Comparison of ENCODE assay signal across 8 cellular contexts in the genomic region with DNA sequence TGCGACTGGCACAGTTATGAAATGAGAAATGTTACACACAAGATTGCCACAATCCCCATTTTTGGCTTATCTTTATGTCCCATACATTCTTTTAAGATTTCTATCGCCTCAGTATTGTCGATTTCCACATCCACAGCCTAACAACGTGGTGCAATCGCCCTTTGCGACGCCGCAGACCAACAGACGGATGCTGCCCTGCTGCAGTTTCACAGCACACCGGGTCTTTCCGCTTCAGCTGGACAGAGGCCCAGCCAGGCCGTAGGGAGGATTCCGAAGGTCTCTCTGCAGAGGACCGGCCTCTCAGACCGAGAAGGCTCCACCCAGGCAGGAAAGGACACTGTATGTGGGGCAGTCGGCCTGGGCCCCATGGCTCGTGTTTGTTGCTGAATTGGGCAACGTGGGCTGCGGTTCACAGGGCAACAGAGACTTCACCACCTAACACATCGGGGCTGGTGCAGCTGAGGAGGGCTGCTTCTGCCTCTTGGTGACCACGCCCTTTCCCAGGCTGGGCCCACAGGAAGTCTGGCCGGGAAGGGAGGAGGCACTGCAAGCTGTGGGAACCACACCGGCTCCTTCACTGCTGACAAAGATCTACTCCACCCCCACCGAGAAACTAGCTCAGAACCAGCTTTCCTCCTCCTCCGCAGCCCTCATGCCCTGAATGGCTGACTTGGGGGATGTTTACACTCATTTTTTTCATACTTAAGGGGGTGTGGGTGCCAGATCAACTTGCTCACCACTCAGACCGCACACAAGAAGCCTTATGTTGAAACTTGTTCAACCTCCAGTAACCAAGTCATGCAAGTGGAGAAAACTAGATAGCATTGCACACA. TPM values are rescaled to one million over a fixed set of nuclear protein-coding genes. Genes with fewer than 3 reads are reported as not detected.
A peak's percentile ranks its signal among the peaks of the same experiment; 100 is the strongest.
DNase-seq lines count a peak whose midpoint lies in the region; ATAC-seq and TF ChIP-seq lines count a peak whose summit lies in the region.

No MANE protein-coding gene starts in this region.

- DNase-seq in Ammon's horn (ENCODE audit: low spot score) (peak; percentile 69), GM19238 (ENCODE audit: insufficient read length, low spot score) (peak; percentile 68), RKO (ENCODE audit: low spot score) (peak; percentile 96), fibroblast of the conjunctiva (ENCODE audit: low read depth) (peak; percentile 90), nephron progenitor cell (peak; percentile 63)
- peak; percentile 87 for DNase-seq in stimulated activated naive CD8-positive, alpha-beta T cell treated with anti-CD3 and anti-CD28 coated beads, Interleukin-15, Interleukin-2, amounts not matched to agents 100 U/mL and 50 U/mL, for 24 hours

- peaks cover 30% of the 10 kb centered on the region for H3K4me1 Mint-ChIP-seq in activated T-helper 17 cell treated with anti-CD3 and anti-CD28 coated beads, Interleukin-2, amount 50 U/mL, for 72 hours
- peaks cover 55% of the 10 kb centered on the region for H3K4me1 Mint-ChIP-seq in nephron progenitor cell

- no peaks in the 10 kb centered on the region for H3K27me3 Mint-ChIP-seq in activated T-helper 17 cell treated with anti-CD3 and anti-CD28 coated beads, Interleukin-2, amount 50 U/mL, for 72 hours
- no peaks in the 10 kb centered on the region for H3K27me3 Mint-ChIP-seq in nephron progenitor cell (ENCODE audit: low read depth, poor library complexity)

- ATAC-seq in HG03354 (IDR thresholded peaks at IDR 0.05; ENCODE audit: poor library complexity, severe bottlenecking, unreplicated experiment) = peak; percentile 80
- peak; percentile 87 for ATAC-seq in activated T-helper 17 cell treated with anti-CD3 and anti-CD28 coated beads, Interleukin-2, amount 50 U/mL, for 72 hours (replicated peaks)
- peak; percentile 97 for ATAC-seq in stimulated activated naive CD8-positive, alpha-beta T cell treated with anti-CD3 and anti-CD28 coated beads, Interleukin-15, Interleukin-2, amounts not matched to agents 100 U/mL and 50 U/mL, for 24 hours

- no peaks in the 10 kb centered on the region for H3K36me3 Mint-ChIP-seq in activated T-helper 17 cell treated with anti-CD3 and anti-CD28 coated beads, Interleukin-2, amount 50 U/mL, for 72 hours (ENCODE audit: low read depth)
- H3K36me3 Mint-ChIP-seq in nephron progenitor cell (ENCODE audit: low read depth) = no peaks in the 10 kb centered on the region

- H3K9me3 Mint-ChIP-seq in activated T-helper 17 cell treated with anti-CD3 and anti-CD28 coated beads, Interleukin-2, amount 50 U/mL, for 72 hours = peaks cover 5% of the 10 kb centered on the region
- no peaks in the 10 kb centered on the region for H3K9me3 Mint-ChIP-seq in nephron progenitor cell

- peak overlapping the region; percentile 92 for H3K4me3 Mint-ChIP-seq in activated T-helper 17 cell treated with anti-CD3 and anti-CD28 coated beads, Interleukin-2, amount 50 U/mL, for 72 hours
- H3K4me3 Mint-ChIP-seq in nephron progenitor cell = peak overlapping the region; percentile 64

- H3K27ac Mint-ChIP-seq in activated T-helper 17 cell treated with anti-CD3 and anti-CD28 coated beads, Interleukin-2, amount 50 U/mL, for 72 hours = peak overlapping the region; percentile 93
- H3K27ac Mint-ChIP-seq in nephron progenitor cell = peak overlapping the region; percentile 66

- no peak for TF ChIP-seq CTCF in nephron progenitor cell (IDR thresholded peaks at IDR 0.05)

RNA-seq across cellular contexts. Expression of a gene that starts 32.9 kb away (rescaled TPM):
- 10 to 100 TPM; 14.2 to 31.5 TPM for total RNA-seq in activated T-helper 17 cell treated with anti-CD3 and anti-CD28 coated beads, Interleukin-2, amount 50 U/mL, for 72 hours

Comparison
In these comparisons a context has a peak if more than half of its experiments do, and no peak if none do; other contexts are left out.
1. Peak in every context shown above with its lines: DNase-seq and ATAC-seq.